In genomic region chr4:8242782-8243556, GRCh38 we compare ENCODE assay signal across 1 cellular context.
TF ChIP-seq lines count a peak whose summit lies in the region.

No MANE protein-coding gene starts in this region.

TF ChIP-seq in H1, 55 proteins besides CTCF, POLR2A, EP300 and RAD21:
- TF ChIP-seq CHD2 (IDR thresholded peaks at IDR 0.05; ENCODE audit: low read length) = no peak
- no peak for TF ChIP-seq CHD1 (IDR thresholded peaks at IDR 0.05; ENCODE audit: low read depth, low read length)
- no peak for TF ChIP-seq CTBP2 (IDR thresholded peaks at IDR 0.05; ENCODE audit: borderline replicate concordance, insufficient read depth, insufficient read length, low read length)
- TF ChIP-seq NRF1 (IDR thresholded peaks at IDR 0.05; ENCODE audit: low read depth, low read length) = no peak
- no peak for TF ChIP-seq EGR1 (IDR thresholded peaks at IDR 0.05; ENCODE audit: borderline replicate concordance, low read depth, low read length)
- TF ChIP-seq E2F6 (IDR thresholded peaks at IDR 0.05) = no peak
- no peak for TF ChIP-seq CBX5 (IDR thresholded peaks at IDR 0.05; ENCODE audit: low read depth, low read length)
- TF ChIP-seq ASH2L (IDR thresholded peaks at IDR 0.05; ENCODE audit: low read length) = no peak
